Comparison of ENCODE assay signal across 8 cellular contexts in genomic region chr11:66344550-66345315, GRCh38. TPM values are rescaled to one million over a fixed set of nuclear protein-coding genes. Genes with fewer than 3 reads are reported as not detected.
DNase-seq lines count a peak whose midpoint lies in the region; ATAC-seq and TF ChIP-seq lines count a peak whose summit lies in the region.

Gene BRMS1 (minus strand): TSS chr11:66345104. CDS start chr11:66342234, 2,870 bp downstream.

- H3K4me3 ChIP-seq in right atrium auricular region (peak within 1 kb of the TSS; percentile 62 to 81), psoas muscle (peak within 1 kb of the TSS; percentile 94), urinary bladder (ENCODE audit: low read depth, low read length) (peak within 1 kb of the TSS; percentile 88)

- DNase-seq in NCI-H187 treated with DMSO at 0.1 percent for 48 hours (lab: John Stamatoyannopoulos, UW) (peak; percentile 66), T-helper 2 cell (peak; percentile 89 to 97 (median 95)), right atrium auricular region (ENCODE audit: low spot score) (peak; percentile 98), psoas muscle (peak; percentile 99)

- peak; percentile 95 for TF ChIP-seq POLR2A in GM15510 (IDR thresholded peaks at IDR 0.05; ENCODE audit: borderline replicate concordance, extremely low read depth, insufficient read length)

- H3K36me3 ChIP-seq in right atrium auricular region: peaks cover 21% of the 10 kb centered on the region
- H3K36me3 ChIP-seq in psoas muscle (ENCODE audit: insufficient read depth in 1 of 2, low read depth in 1 of 2): peaks cover 0 to 30% of the 10 kb centered on the region in 2 donors
- H3K36me3 ChIP-seq in urinary bladder (ENCODE audit: insufficient read depth): peaks cover 3% of the 10 kb centered on the region

- no peaks in the 10 kb centered on the region for H3K9me3 ChIP-seq in right atrium auricular region
- no peaks in the 10 kb centered on the region for H3K9me3 ChIP-seq in psoas muscle

- WGBS in psoas muscle, 3 donors: 0% methylated on average over 54 to 59 of the region's 59 CpGs
- under 1% methylated on average over 59 of the region's 59 CpGs for WGBS in urinary bladder

- H3K27me3 ChIP-seq in right atrium auricular region (no peaks in the 10 kb centered on the region), psoas muscle (ENCODE audit: insufficient read depth in 3 of 3, low read length in 2 of 3) (no peaks in the 10 kb centered on the region)

- TF ChIP-seq CTCF in right atrium auricular region (IDR thresholded peaks at IDR 0.05) (peak in 1 of 2 donors; percentile 40), psoas muscle (IDR thresholded peaks at IDR 0.05) (peak; percentile 28)

- intact Hi-C loops in psoas muscle (cut with DNase I): loop anchor here in 1 of 2 donors (5.0 kb wide), 1 partner anchor 43 kb away; no protein-coding TSS in a partner anchor

- peak; percentile 71 for ATAC-seq in HG02885 (IDR thresholded peaks at IDR 0.05; ENCODE audit: poor library complexity, unreplicated experiment)
- peak; percentile 84 to 88 (median 87) for ATAC-seq in psoas muscle

- H3K27ac ChIP-seq in angular gyrus (ENCODE audit: low read depth, low read length): peak within 1 kb of the TSS; percentile 56
- peak within 1 kb of the TSS; percentile 60 to 77 for H3K27ac ChIP-seq in right atrium auricular region
- H3K27ac ChIP-seq in psoas muscle: peak within 1 kb of the TSS; percentile 87
- H3K27ac ChIP-seq in urinary bladder (ENCODE audit: low read depth): peak within 1 kb of the TSS; percentile 69

- peaks cover 0 to 39% of the 10 kb centered on the region in 2 donors for H3K4me1 ChIP-seq in right atrium auricular region
- H3K4me1 ChIP-seq in psoas muscle: peaks cover 27% of the 10 kb centered on the region
- H3K4me1 ChIP-seq in urinary bladder (ENCODE audit: insufficient read depth): peaks cover 1% of the 10 kb centered on the region

RNA-seq across cellular contexts. Expression of gene BRMS1, which starts in this region (rescaled TPM):
- 10 to 100 TPM; 19.2 to 33.3 TPM for total RNA-seq in right atrium auricular region
- total RNA-seq in psoas muscle: 10 to 100 TPM; 12.6 to 33.8 (median 19.9) TPM
- 100 to 1,000 TPM in 1 of 3 donors, 10 to 100 TPM in 2; 55.9 to 152 (median 91.3) TPM for polyA plus RNA-seq in psoas muscle
- total RNA-seq in urinary bladder: 13.6 TPM
- 37.3 TPM for polyA plus RNA-seq in urinary bladder

Comparison
In these comparisons a context has a peak if more than half of its experiments do, and no peak if none do; other contexts are left out.
1. Peak in every context shown above with its lines: DNase-seq, ATAC-seq, H3K4me3 ChIP-seq and H3K27ac ChIP-seq.